8 cellular contexts compared by ENCODE assay signal in genomic region chr12:8698132-8698829, GRCh38. TPM values are rescaled to one million over a fixed set of nuclear protein-coding genes. Genes with fewer than 3 reads are reported as not detected.
A peak's percentile ranks its signal among the peaks of the same experiment; 100 is the strongest.
DNase-seq lines count a peak whose midpoint lies in the region; ATAC-seq lines count a peak whose summit lies in the region.

No MANE protein-coding gene starts in this region.

- peak overlapping the region; percentile 70 for H3K4me3 ChIP-seq in CD4-positive, CD25-positive, alpha-beta regulatory T cell (ENCODE audit: low read depth, low read length)
- peak overlapping the region; percentile 57 to 82 for H3K4me3 ChIP-seq in duodenal mucosa (ENCODE audit: low read depth in 1 of 2, low read length in 2 of 2)

- no peaks in the 10 kb centered on the region for H3K36me3 Mint-ChIP-seq in CD4-positive, CD25-positive, alpha-beta regulatory T cell
- H3K36me3 Mint-ChIP-seq in activated CD4-positive, alpha-beta T cell treated with anti-CD3 and anti-CD28 coated beads, Interleukin-2, amount 10 ng/mL, durations not matched to agents 24 days and 14 days (ENCODE audit: low read depth) = peaks cover 2% of the 10 kb centered on the region

- H3K4me1 ChIP-seq in CD4-positive, CD25-positive, alpha-beta regulatory T cell (ENCODE audit: control insufficient read depth, insufficient read depth, low read length, poor library complexity, severe bottlenecking) = peaks cover 12% of the 10 kb centered on the region
- peaks cover 4 to 7% of the 10 kb centered on the region in 2 donors for H3K4me1 ChIP-seq in duodenal mucosa (ENCODE audit: control insufficient read depth in 1 of 2, insufficient read depth in 2 of 2, low read length in 2 of 2)

- peaks cover 5 to 24% (median 11%) of the 10 kb centered on the region in 4 donors for H3K4me1 Mint-ChIP-seq in CD4-positive, CD25-positive, alpha-beta regulatory T cell
- peaks cover 12% of the 10 kb centered on the region for H3K4me1 Mint-ChIP-seq in activated CD4-positive, alpha-beta T cell treated with anti-CD3 and anti-CD28 coated beads, Interleukin-2, amount 10 ng/mL, durations not matched to agents 24 days and 14 days

- H3K9ac ChIP-seq in duodenal mucosa (ENCODE audit: low read depth in 1 of 2, low read length in 2 of 2) = peak overlapping the region; percentile 66 to 76

- H3K27me3 Mint-ChIP-seq in CD4-positive, CD25-positive, alpha-beta regulatory T cell = peaks cover 59% of the 10 kb centered on the region
- peaks cover 50% of the 10 kb centered on the region for H3K27me3 Mint-ChIP-seq in activated CD4-positive, alpha-beta T cell treated with anti-CD3 and anti-CD28 coated beads, Interleukin-2, amount 10 ng/mL, durations not matched to agents 24 days and 14 days

- H3K4me3 Mint-ChIP-seq in CD4-positive, CD25-positive, alpha-beta regulatory T cell = peak overlapping the region; percentile 84 to 96 (median 92)
- peak overlapping the region; percentile 89 for H3K4me3 Mint-ChIP-seq in activated CD4-positive, alpha-beta T cell treated with anti-CD3 and anti-CD28 coated beads, Interleukin-2, amount 10 ng/mL, durations not matched to agents 24 days and 14 days

- H3K9me3 ChIP-seq in CD4-positive, CD25-positive, alpha-beta regulatory T cell (ENCODE audit: control insufficient read depth in 2 of 2, low read length in 2 of 2) = no peaks in the 10 kb centered on the region
- H3K9me3 ChIP-seq in KOPT-K1 (ENCODE audit: insufficient read depth, low read length, poor library complexity, severe bottlenecking) = no peaks in the 10 kb centered on the region
- no peaks in the 10 kb centered on the region for H3K9me3 ChIP-seq in duodenal mucosa (ENCODE audit: control insufficient read depth in 1 of 2, low read length in 2 of 2)

- H3K27ac ChIP-seq in CD4-positive, CD25-positive, alpha-beta regulatory T cell (ENCODE audit: insufficient read depth, low read length, poor library complexity, severe bottlenecking) = peak overlapping the region; percentile 41
- H3K27ac ChIP-seq in KOPT-K1 (ENCODE audit: low read depth, low read length, poor library complexity, severe bottlenecking) (peak overlapping the region; percentile 58), duodenal mucosa (ENCODE audit: low read depth, low read length) (peak overlapping the region; percentile 82)

- DNase-seq in CD4-positive, CD25-positive, alpha-beta regulatory T cell = peak; percentile 22 to 46 (median 25)
- peak; percentile 76 for DNase-seq in activated CD4-positive, alpha-beta T cell treated with anti-CD3 and anti-CD28 coated beads, Interleukin-2, amount 10 ng/mL, durations not matched to agents 24 days and 14 days
- peak; percentile 43 for DNase-seq in medulla oblongata (ENCODE audit: extremely low spot score)
- peak; percentile 11 for DNase-seq in stimulated activated CD8-positive, alpha-beta memory T cell treated with anti-CD3 and anti-CD28 coated beads, Interleukin-15, amount 100 ng/mL, for 24 hours (ENCODE audit: low read depth)
- DNase-seq in NCI-H446 treated with DMSO at 0.1 percent for 48 hours (lab: John Stamatoyannopoulos, UW) = no peak

- H3K9me3 Mint-ChIP-seq in CD4-positive, CD25-positive, alpha-beta regulatory T cell = no peaks in the 10 kb centered on the region
- H3K9me3 Mint-ChIP-seq in activated CD4-positive, alpha-beta T cell treated with anti-CD3 and anti-CD28 coated beads, Interleukin-2, amount 10 ng/mL, durations not matched to agents 24 days and 14 days = no peaks in the 10 kb centered on the region

- H3K27ac Mint-ChIP-seq in CD4-positive, CD25-positive, alpha-beta regulatory T cell = peak overlapping the region in 2 of 3 donors; percentile 52 to 87
- peak overlapping the region; percentile 79 for H3K27ac Mint-ChIP-seq in activated CD4-positive, alpha-beta T cell treated with anti-CD3 and anti-CD28 coated beads, Interleukin-2, amount 10 ng/mL, durations not matched to agents 24 days and 14 days

- peak; percentile 40 to 43 for ATAC-seq in CD4-positive, CD25-positive, alpha-beta regulatory T cell (ENCODE audit: low read depth in 2 of 2)
- ATAC-seq in GM21515 (IDR thresholded peaks at IDR 0.05; ENCODE audit: unreplicated experiment) = peak; percentile 38

- no peaks in the 10 kb centered on the region for H3K36me3 ChIP-seq in CD4-positive, CD25-positive, alpha-beta regulatory T cell (ENCODE audit: control insufficient read depth, insufficient read depth, low read length)
- H3K36me3 ChIP-seq in KOPT-K1 (ENCODE audit: insufficient read depth, low read length) (no peaks in the 10 kb centered on the region), duodenal mucosa (ENCODE audit: control insufficient read depth in 1 of 2, insufficient read depth in 2 of 2, low read length in 2 of 2) (no peaks in the 10 kb centered on the region)

- intact Hi-C loops in activated CD4-positive, alpha-beta T cell treated with anti-CD3 and anti-CD28 coated beads, Interleukin-2, amount 10 ng/mL, durations not matched to agents 24 days and 14 days (cut with micrococcal nuclease) = loop anchor here (5.0 kb wide), 2 partner anchors 214 to 249 kb away; partner anchors contain the start of genes M6PR and PHC1

- H3K27me3 ChIP-seq in CD4-positive, CD25-positive, alpha-beta regulatory T cell (ENCODE audit: control insufficient read depth, insufficient read depth, low read length) = peaks cover 7% of the 10 kb centered on the region
- H3K27me3 ChIP-seq in duodenal mucosa (ENCODE audit: control insufficient read depth in 1 of 2, insufficient read depth in 2 of 2, low read length in 2 of 2) = no peaks in the 10 kb centered on the region

RNA-seq across cellular contexts. Expression of gene RIMKLB, which starts 0.5 kb away (rescaled TPM):
- 7.7 TPM for total RNA-seq in CD4-positive, CD25-positive, alpha-beta regulatory T cell
- 1 to 10 TPM; 1.1 to 2.1 (median 1.4) TPM for polyA plus RNA-seq in CD4-positive, CD25-positive, alpha-beta regulatory T cell
- total RNA-seq in activated CD4-positive, alpha-beta T cell treated with anti-CD3 and anti-CD28 coated beads, Interleukin-2, amount 10 ng/mL, durations not matched to agents 24 days and 14 days = 0.68 and 0.88 TPM in 2 replicates

RNA-seq across cellular contexts. Expression of gene MFAP5, which starts 35.7 kb away (rescaled TPM):
- total RNA-seq in CD4-positive, CD25-positive, alpha-beta regulatory T cell = not detected
- polyA plus RNA-seq in CD4-positive, CD25-positive, alpha-beta regulatory T cell = not detected
- not detected in 2 replicates for total RNA-seq in activated CD4-positive, alpha-beta T cell treated with anti-CD3 and anti-CD28 coated beads, Interleukin-2, amount 10 ng/mL, durations not matched to agents 24 days and 14 days
